Comparison of ENCODE assay signal across 10 cellular contexts in the genomic region with DNA sequence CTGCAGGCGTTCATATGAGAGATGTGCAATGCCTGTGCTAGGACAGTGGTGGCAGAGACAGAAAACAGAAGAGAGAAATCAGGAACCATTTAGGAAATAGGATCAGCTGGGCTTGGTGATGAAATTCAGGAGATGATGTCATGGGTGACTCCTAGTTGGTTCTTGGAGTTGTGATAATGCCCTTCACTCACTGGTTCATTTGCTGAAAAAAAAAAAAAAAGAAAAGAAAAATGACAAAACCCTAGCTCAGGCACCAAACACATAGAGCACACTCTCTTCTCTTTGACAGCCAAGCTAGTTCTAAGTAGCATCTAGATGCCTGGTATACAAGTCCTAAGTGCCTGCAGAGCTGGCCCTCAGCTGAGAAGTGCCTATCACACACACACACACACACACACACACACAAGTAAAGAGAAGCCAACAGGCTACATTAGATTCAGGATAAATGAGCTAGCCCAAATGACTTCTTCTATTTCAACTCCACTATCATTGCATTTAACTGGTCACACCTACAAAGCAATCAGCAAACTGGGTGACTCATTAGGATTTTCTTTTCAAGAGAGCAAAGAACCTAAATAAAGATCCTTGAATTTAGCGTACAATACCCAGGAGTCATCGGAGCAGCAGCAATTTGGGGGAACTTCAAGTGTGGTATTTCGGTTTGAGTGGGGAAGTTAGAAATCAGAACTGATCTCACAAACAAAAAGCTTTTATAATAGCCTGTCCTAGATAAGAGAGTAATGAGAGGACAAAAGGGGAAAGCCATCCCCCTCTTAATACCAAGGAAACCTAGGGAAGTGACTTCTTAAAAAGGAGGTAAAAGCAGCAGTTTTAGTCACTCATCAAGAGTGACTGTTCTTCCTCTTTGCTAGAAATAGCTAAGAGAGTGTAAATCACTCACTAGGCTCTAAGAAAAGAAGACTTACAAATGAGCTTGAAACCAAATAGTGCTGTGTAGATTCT.
DNase-seq lines count a peak whose midpoint lies in the region; ATAC-seq, FAIRE-seq and TF ChIP-seq lines count a peak whose summit lies in the region.
"Had no signal": no experiment of that assay in that cellular context is flagged by ENCODE, and none has a peak within 500 bp of the region (broad histone marks: within the 10 kb centered on the region; RNA-seq: fewer than 3 reads in every experiment).

No MANE protein-coding gene starts in this region.

- FAIRE-seq in bronchial epithelial cell (lab: Jason Lieb, UNC) (no peak), pancreas (lab: Jason Lieb, UNC) (no peak)

- no peaks in the 10 kb centered on the region for H3K27me3 Mint-ChIP-seq in Caco-2 (ENCODE audit: insufficient read depth, unreplicated experiment)
- H3K27me3 Mint-ChIP-seq: stimulated activated naive CD8-positive, alpha-beta T cell treated with anti-CD3 and anti-CD28 coated beads, Interleukin-15, Interleukin-2, amounts not matched to agents 100 ng/mL and 50 ng/mL, for 24 hours had no signal

- H3K27ac ChIP-seq in pancreas = no peak overlapping the region
- H3K27ac ChIP-seq: KMS-11 had no signal

- H3K9me3 ChIP-seq in pancreas = no peaks in the 10 kb centered on the region
- no peaks in the 10 kb centered on the region for H3K9me3 ChIP-seq in Caco-2

- BruUV-seq in Caco-2 (replicated peaks; lab: Mats Ljungman, UMichigan) = no TSS peak

- ATAC-seq in GM21390 (IDR thresholded peaks at IDR 0.05; ENCODE audit: unreplicated experiment) = peak; percentile 72
- peak; percentile 67 for ATAC-seq in HG03571 (IDR thresholded peaks at IDR 0.05; ENCODE audit: unreplicated experiment)
- ATAC-seq in pancreas = peak in 3 of 4 donors; percentile 31 to 69 (median 63)

- peaks cover 15% of the 10 kb centered on the region for H3K4me1 Mint-ChIP-seq in Caco-2 (ENCODE audit: low read depth, unreplicated experiment)

- intact Hi-C loops in pancreas (cut with DNase I) = loop anchor here in 1 of 3 donors (10.0 kb wide), 1 partner anchor 108 kb away; no protein-coding TSS in a partner anchor
- intact Hi-C loops in Caco-2 (cut with micrococcal nuclease; ENCODE audit: unreplicated experiment) = no loop called here

- H3K4me3 Mint-ChIP-seq in Caco-2 (ENCODE audit: unreplicated experiment) = no peak overlapping the region
- H3K4me3 Mint-ChIP-seq: stimulated activated naive CD8-positive, alpha-beta T cell treated with anti-CD3 and anti-CD28 coated beads, Interleukin-15, Interleukin-2, amounts not matched to agents 100 ng/mL and 50 ng/mL, for 24 hours had no signal

- peaks cover 8% of the 10 kb centered on the region for H3K9me3 Mint-ChIP-seq in Caco-2 (ENCODE audit: unreplicated experiment)

- CTCF ChIA-PET in Caco-2 (lab: Charles Lee) = interaction anchor here (0.7 kb wide), 1 partner anchor 425 kb away, joined by 6 read pairs; no protein-coding TSS in a partner anchor

- 84 to 88% methylated on average over 4 of the region's 4 CpGs for WGBS in pancreas, 2 donors

- H3K27ac Mint-ChIP-seq in Caco-2 (ENCODE audit: unreplicated experiment) = no peak overlapping the region
- H3K27ac Mint-ChIP-seq: stimulated activated naive CD8-positive, alpha-beta T cell treated with anti-CD3 and anti-CD28 coated beads, Interleukin-15, Interleukin-2, amounts not matched to agents 100 ng/mL and 50 ng/mL, for 24 hours had no signal

- H3K36me3 ChIP-seq in bronchial epithelial cell (ENCODE audit: control insufficient read depth, insufficient read depth, low read length) (no peaks in the 10 kb centered on the region), pancreas (no peaks in the 10 kb centered on the region), Caco-2 (ENCODE audit: control insufficient read depth, insufficient read depth, low read length) (no peaks in the 10 kb centered on the region)

- POLR2A ChIA-PET in Caco-2 (lab: Charles Lee) = interaction anchor here (0.6 kb wide), 2 partner anchors 67 to 249 kb away, joined by 3 read pairs; no protein-coding TSS in a partner anchor

- DNase-seq in GM10266 (ENCODE audit: extremely low spot score) (peak; percentile 58), bronchial epithelial cell (ENCODE audit: low read depth) (peak; percentile 75), pancreas (peak in 1 of 6 donors; percentile 26), cortex of kidney (lab: John Stamatoyannopoulos, UW) (no peak), NCI-H146 treated with DMSO at 0.1 percent for 48 hours (lab: John Stamatoyannopoulos, UW; ENCODE audit: unreplicated experiment) (no peak), Caco-2 (no peak)

- H3K4me1 ChIP-seq in pancreas = peaks cover 0 to under 1% (median 0%) of the 10 kb centered on the region in 3 donors
- H3K4me1 ChIP-seq in Caco-2 = no peaks in the 10 kb centered on the region

- TF ChIP-seq CTCF in GM10266 (IDR thresholded peaks at IDR 0.05; ENCODE audit: control insufficient read depth, insufficient read depth, low read depth, missing control alignments) (no peak), bronchial epithelial cell (IDR thresholded peaks at IDR 0.05; ENCODE audit: insufficient read depth, low read length, severe bottlenecking) (no peak), pancreas (IDR thresholded peaks at IDR 0.05) (no peak), Caco-2 (IDR thresholded peaks at IDR 0.05; ENCODE audit: insufficient read depth in 1 of 2, low read depth in 1 of 2, low read length in 1 of 2, severe bottlenecking in 1 of 2, unreplicated experiment in 1 of 2) (no peak)

- H3K27me3 ChIP-seq in bronchial epithelial cell (ENCODE audit: control insufficient read depth, insufficient read depth, low read length) (no peaks in the 10 kb centered on the region), pancreas (no peaks in the 10 kb centered on the region), Caco-2 (replicated peaks; ENCODE audit: control insufficient read depth, insufficient read depth, low read length) (no peaks in the 10 kb centered on the region)

- no peaks in the 10 kb centered on the region for H3K36me3 Mint-ChIP-seq in Caco-2 (ENCODE audit: insufficient read depth, unreplicated experiment)

- no peak overlapping the region for H3K4me3 ChIP-seq in bronchial epithelial cell (ENCODE audit: low read depth, low read length)
- H3K4me3 ChIP-seq in pancreas = no peak overlapping the region
- H3K4me3 ChIP-seq in Caco-2 (ENCODE audit: low read depth, low read length) = no peak overlapping the region

Comparison
In these comparisons a context has a peak if more than half of its experiments do, and no peak if none do; other contexts are left out.
1. DNase-seq: peak in GM10266 (single experiment) and bronchial epithelial cell (single experiment); none in cortex of kidney (single experiment), NCI-H146 treated with DMSO at 0.1 percent for 48 hours (single experiment) and Caco-2 (0 of 2).
2. Peak in every context shown above with its lines, with median percentiles within 50 percentile points of each other: ATAC-seq.